In genomic region chr2:189535433-189535832, GRCh38 we compare ENCODE assay signal across 2 cellular contexts.
TF ChIP-seq lines count a peak whose summit lies in the region.

No MANE protein-coding gene starts in this region.

TF ChIP-seq in HCT116, 20 proteins besides CTCF, POLR2A, EP300 and RAD21:
- TF ChIP-seq EGR1 (IDR thresholded peaks at IDR 0.05; ENCODE audit: low read depth): no peak
- TF ChIP-seq CBX3 (IDR thresholded peaks at IDR 0.05; ENCODE audit: low read depth): no peak
- TF ChIP-seq TCF7L2 (IDR thresholded peaks at IDR 0.05; ENCODE audit: borderline replicate concordance, extremely low read depth, insufficient read depth, insufficient read length): no peak
- TF ChIP-seq EZH2 (IDR thresholded peaks at IDR 0.05): no peak
- TF ChIP-seq ZFX (IDR thresholded peaks at IDR 0.05): no peak
- TF ChIP-seq ZNF274 (IDR thresholded peaks at IDR 0.05; ENCODE audit: low read depth, low read length): no peak
- TF ChIP-seq YY1 (IDR thresholded peaks at IDR 0.05; ENCODE audit: extremely low read depth, insufficient replicate concordance, low read depth, low read length): no peak
- no peak for TF ChIP-seq EZH2phosphoT487 (IDR thresholded peaks at IDR 0.05; ENCODE audit: borderline replicate concordance)
- TF ChIP-seq SRF (IDR thresholded peaks at IDR 0.05; ENCODE audit: low read depth): no peak
- TF ChIP-seq POLR2AphosphoS5 (IDR thresholded peaks at IDR 0.05; ENCODE audit: low read depth, low read length): no peak
- no peak for TF ChIP-seq ZBTB33 (IDR thresholded peaks at IDR 0.05; ENCODE audit: extremely low read depth, insufficient replicate concordance, low read length)
- no peak for TF ChIP-seq REST (IDR thresholded peaks at IDR 0.05; ENCODE audit: low read depth)
- TF ChIP-seq SP1 (IDR thresholded peaks at IDR 0.05; ENCODE audit: low read depth): no peak
- TF ChIP-seq ATF3 (IDR thresholded peaks at IDR 0.05): no peak

TF ChIP-seq in K562, 482 proteins besides CTCF, POLR2A, EP300 and RAD21:
- peak; percentile 63; the same call in 1 of the 2 replicates for TF ChIP-seq TRIM28 (IDR thresholded peaks at IDR 0.05)
- TF ChIP-seq ZNF316 (IDR thresholded peaks at IDR 0.05): peak; percentile 79
- TF ChIP-seq KLF6 (CRISPR knock-in tag; IDR thresholded peaks at IDR 0.05; ENCODE audit: borderline replicate concordance): no peak
- 0 out of 3 replicates have a peak, but pooled peaks of 1 of the 2 experiments have one; percentile 18 for TF ChIP-seq CBX3 (IDR thresholded peaks at IDR 0.05; ENCODE audit: borderline replicate concordance in 1 of 2, low read length in 2 of 2)
- TF ChIP-seq TCF7 (IDR thresholded peaks at IDR 0.05; ENCODE audit: borderline replicate concordance): no peak
- TF ChIP-seq TRIM24 (IDR thresholded peaks at IDR 0.05): peak in 1 of 2 experiments; percentile 31; a peak in 1 of 4 replicates
- TF ChIP-seq NFIC (IDR thresholded peaks at IDR 0.05): no peak
- TF ChIP-seq BRF2 (IDR thresholded peaks at IDR 0.05; ENCODE audit: borderline replicate concordance, insufficient read depth, insufficient read length): no peak
TF ChIP-seq in K562: peak in this region for 4.
